22 cellular contexts compared by ENCODE assay signal in the genomic region with DNA sequence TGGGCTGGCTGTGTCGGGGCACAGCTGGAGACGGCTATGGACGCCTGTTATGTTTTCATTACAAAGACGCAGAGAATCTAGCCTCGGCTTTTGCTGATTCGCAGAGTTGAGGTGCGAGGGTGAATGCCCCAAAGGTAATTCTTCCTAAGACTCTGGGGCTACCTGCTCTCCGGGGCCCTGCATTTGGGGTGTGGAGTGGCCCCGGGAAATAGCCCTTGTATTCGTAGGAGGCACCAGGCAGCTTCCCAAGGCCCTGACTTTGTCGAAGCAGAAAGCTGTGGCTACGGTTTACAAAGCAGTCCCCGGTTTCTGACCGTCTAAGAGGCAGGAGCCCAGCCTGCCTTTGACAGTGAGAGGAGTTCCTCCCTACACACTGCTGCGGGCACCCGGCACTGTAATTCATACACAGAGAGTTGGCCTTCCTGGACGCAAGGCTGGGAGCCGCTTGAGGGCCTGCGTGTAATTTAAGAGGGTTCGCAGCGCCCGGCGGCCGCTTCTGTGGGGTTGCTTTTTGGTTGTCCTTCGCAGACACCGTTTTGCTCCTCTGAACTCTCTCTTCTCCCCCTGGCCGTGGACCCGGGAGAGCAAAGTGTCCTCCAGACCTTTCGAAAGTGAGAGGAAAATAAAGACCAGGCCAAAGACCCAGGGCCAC. TPM values are rescaled to one million over a fixed set of nuclear protein-coding genes. Genes with fewer than 3 reads are reported as not detected.
DNase-seq lines count a peak whose midpoint lies in the region; ATAC-seq, FAIRE-seq and TF ChIP-seq lines count a peak whose summit lies in the region.
"Had no signal": no experiment of that assay in that cellular context is flagged by ENCODE, and none has a peak within 500 bp of the region (broad histone marks: within the 10 kb centered on the region; RNA-seq: fewer than 3 reads in every experiment).

No MANE protein-coding gene starts in this region.

- no peaks in the 10 kb centered on the region for H3K79me1 ChIP-seq in H1 (ENCODE audit: low read depth, low read length)

- H3K27ac ChIP-seq in GM23338 (ENCODE audit: low read depth) (no peak overlapping the region), H1 (ENCODE audit: low read depth, low read length) (no peak overlapping the region), neural cell (ENCODE audit: low read length) (no peak overlapping the region), ovary (no peak overlapping the region)
- H3K27ac ChIP-seq: KMS-11 had no signal

- H2AK5ac ChIP-seq in H1 (ENCODE audit: low read depth, low read length): 0 out of 2 replicates have a peak overlapping the region, but pooled peaks have one; percentile 24

- TF ChIP-seq POLR2A in H1 (IDR thresholded peaks at IDR 0.05; ENCODE audit: control extremely low read depth in 1 of 2, low read depth in 2 of 2, low read length in 2 of 2) (no peak), ovary (IDR thresholded peaks at IDR 0.05) (no peak)

- H2BK5ac ChIP-seq in H1 (ENCODE audit: low read depth, low read length): no peak overlapping the region

- H2BK12ac ChIP-seq in H1 (ENCODE audit: low read depth, low read length): no peak overlapping the region

- H3K4me2 ChIP-seq in GM23338: peak overlapping the region; percentile 73
- H3K4me2 ChIP-seq in H1 (ENCODE audit: insufficient read depth in 1 of 2, low read depth in 2 of 2, low read length in 2 of 2): peak overlapping the region; percentile 47 to 79; a peak in 3 of 4 replicates
- H3K4me2 ChIP-seq in neural cell (ENCODE audit: low read length): no peak overlapping the region
- H3K4me2 ChIP-seq: KMS-11 had no signal

- H2BK15ac ChIP-seq in H1 (ENCODE audit: low read length): no peak overlapping the region

- POLR2A ChIA-PET in H1 (lab: Charles Lee; ENCODE audit: partially characterized antibody): no interaction called here

- peaks cover 33% of the 10 kb centered on the region for H3K36me3 Mint-ChIP-seq in GM23338 (ENCODE audit: low read depth)
- H3K36me3 Mint-ChIP-seq in activated T-helper 17 cell treated with anti-CD3 and anti-CD28 coated beads, Interleukin-2, amount 50 U/mL, for 72 hours (ENCODE audit: low read depth): no peaks in the 10 kb centered on the region
- H3K36me3 Mint-ChIP-seq: CD4-positive, CD25-positive, alpha-beta regulatory T cell had no signal

- H3K23me2 ChIP-seq in H1 (ENCODE audit: low read depth, low read length): no peaks in the 10 kb centered on the region; the same call in 1 of the 2 replicates

- H3K4me1 ChIP-seq in GM23338 (ENCODE audit: insufficient read depth) (peaks cover 36% of the 10 kb centered on the region), H1 (replicated peaks in 1 of 4; ENCODE audit: control insufficient read depth in 3 of 4, insufficient read depth in 4 of 4, low read length in 3 of 4) (peaks cover 15 to 33% (median 18%) of the 10 kb centered on the region in 4 experiments), ovary (ENCODE audit: insufficient read depth) (no peaks in the 10 kb centered on the region)

- no peak overlapping the region for H4K5ac ChIP-seq in H1 (ENCODE audit: insufficient read length, low read depth, low read length)

- no peak for FAIRE-seq in H1 (lab: Jason Lieb, UNC)
- FAIRE-seq: GM19239, HepG2, RCC 7860 had no signal

- no peak overlapping the region for H3K4me3 Mint-ChIP-seq in GM23338
- H3K4me3 Mint-ChIP-seq in activated T-helper 17 cell treated with anti-CD3 and anti-CD28 coated beads, Interleukin-2, amount 50 U/mL, for 72 hours: no peak overlapping the region
- H3K4me3 Mint-ChIP-seq: CD4-positive, CD25-positive, alpha-beta regulatory T cell had no signal

- H3F3A ChIP-seq in GM23338 (replicated peaks; ENCODE audit: low read depth): peaks cover 24% of the 10 kb centered on the region
- no peaks in the 10 kb centered on the region for H3F3A ChIP-seq in neural cell (ENCODE audit: insufficient read depth, low read length, poor library complexity, severe bottlenecking)

- TF ChIP-seq CTCF in AG10803 (conservative IDR thresholded peaks at IDR 0.05; ENCODE audit: low read length): no peak
- no peak for TF ChIP-seq CTCF in GM23338 (conservative IDR thresholded peaks at IDR 0.05; ENCODE audit: low read depth in 2 of 2)
- TF ChIP-seq CTCF in H1 (IDR thresholded peaks at IDR 0.05; ENCODE audit: control extremely low read depth in 1 of 3, insufficient read depth in 1 of 3, low read depth in 1 of 3, low read length in 3 of 3): no peak
- no peak for TF ChIP-seq CTCF in neural cell (IDR thresholded peaks at IDR 0.05; ENCODE audit: poor library complexity, severe bottlenecking)
- TF ChIP-seq CTCF in ovary (IDR thresholded peaks at IDR 0.05): no peak
- TF ChIP-seq CTCF in omental fat pad (IDR thresholded peaks at IDR 0.05): no peak

- peaks cover 63% of the 10 kb centered on the region for H3K27me3 Mint-ChIP-seq in GM23338 (ENCODE audit: insufficient read depth, low read depth, poor library complexity)
- peaks cover 50% of the 10 kb centered on the region for H3K27me3 Mint-ChIP-seq in activated T-helper 17 cell treated with anti-CD3 and anti-CD28 coated beads, Interleukin-2, amount 50 U/mL, for 72 hours

- no peaks in the 10 kb centered on the region for H3K79me2 ChIP-seq in GM23338 (replicated peaks; ENCODE audit: insufficient read depth)
- H3K79me2 ChIP-seq in H1 (ENCODE audit: control insufficient read depth in 1 of 2, insufficient read depth in 2 of 2, low read length in 2 of 2): no peaks in the 10 kb centered on the region
- no peaks in the 10 kb centered on the region for H3K79me2 ChIP-seq in neural cell (replicated peaks; ENCODE audit: insufficient read depth, low read length)

- H2AFZ ChIP-seq in GM23338: no peak overlapping the region
- no peak overlapping the region for H2AFZ ChIP-seq in H1 (ENCODE audit: low read length)
- no peak overlapping the region for H2AFZ ChIP-seq in neural cell (ENCODE audit: low read depth, low read length)

- 4% methylated on average over 29 of the region's 29 CpGs; no CpG with 5 or more reads in 1 of the 2 experiments for WGBS in H1 (ENCODE audit: extremely low coverage in 1 of 2, insufficient coverage in 1 of 2, insufficient read length in 1 of 2, insufficient replicate concordance in 2 of 2, low coverage in 1 of 2, low lambda C conversion rate in 2 of 2, missing lambda C conversion rate in 1 of 2), 2 experiments
- 0 to 3% (median 1%) methylated on average over 25 to 29 of the region's 29 CpGs for WGBS in ovary, 3 donors

- peak overlapping the region; percentile 39 for H3K4me3 ChIP-seq in AG10803 (ENCODE audit: low read length)
- H3K4me3 ChIP-seq in GM23338: peak overlapping the region; percentile 46
- peak overlapping the region in 2 of 4 experiments; percentile 1 to 38; a peak in 2 of 8 replicates for H3K4me3 ChIP-seq in H1 (ENCODE audit: extremely low read depth in 1 of 4, insufficient read depth in 2 of 4, low read depth in 3 of 4, low read length in 4 of 4)
- no peak overlapping the region for H3K4me3 ChIP-seq in neural cell (ENCODE audit: low read length)
- H3K4me3 ChIP-seq in ovary: no peak overlapping the region

- H3K14ac ChIP-seq in H1 (ENCODE audit: insufficient read length): no peak overlapping the region

- no peak overlapping the region for H4K8ac ChIP-seq in H1 (ENCODE audit: extremely low read depth, insufficient read depth, low read length)

- no peaks in the 10 kb centered on the region for H3K36me3 ChIP-seq in GM23338 (ENCODE audit: insufficient read depth)
- peaks cover 0 to 8% (median 0%) of the 10 kb centered on the region in 4 experiments; a peak in 1 of 8 replicates for H3K36me3 ChIP-seq in H1 (ENCODE audit: control insufficient read depth in 2 of 4, insufficient read depth in 4 of 4, low read length in 3 of 4)
- no peaks in the 10 kb centered on the region for H3K36me3 ChIP-seq in neural cell (ENCODE audit: insufficient read depth, low read length)
- no peaks in the 10 kb centered on the region for H3K36me3 ChIP-seq in ovary

- no peak overlapping the region for H2BK20ac ChIP-seq in H1 (ENCODE audit: low read length)

- H3K4me1 Mint-ChIP-seq in GM23338: peaks cover 2% of the 10 kb centered on the region; the same call in 1 of the 3 replicates
- peaks cover 12% of the 10 kb centered on the region for H3K4me1 Mint-ChIP-seq in activated T-helper 17 cell treated with anti-CD3 and anti-CD28 coated beads, Interleukin-2, amount 50 U/mL, for 72 hours

- peaks cover 15% of the 10 kb centered on the region; the same call in 1 of the 2 replicates for H4K20me1 ChIP-seq in GM23338 (replicated peaks; ENCODE audit: insufficient read depth)
- peaks cover 2 to 7% of the 10 kb centered on the region in 2 experiments for H4K20me1 ChIP-seq in H1 (replicated peaks in 1 of 2; ENCODE audit: control insufficient read depth in 1 of 2, insufficient read depth in 2 of 2, low read length in 2 of 2)
- H4K20me1 ChIP-seq in neural cell (ENCODE audit: insufficient read depth): no peaks in the 10 kb centered on the region

- DNase-seq in AG10803 (ENCODE audit: low read depth) (no peak), GM23338 (ENCODE audit: low spot score) (peak; percentile 66), H1 (ENCODE audit: low read depth in 1 of 2, low spot score in 2 of 2) (peak in 1 of 2 experiments; percentile 50), ovary (no peak), omental fat pad (ENCODE audit: low spot score) (no peak)
- DNase-seq: AML-193; CD4-positive, CD25-positive, alpha-beta regulatory T cell; GF-D8; NCI-H1105 treated with DMSO at 0.1 percent for 48 hours; NCI-H187 treated with DMSO at 0.1 percent for 48 hours; NCI-H2171; NCI-H774 had no signal

- peak overlapping the region; percentile 7 for H3K4ac ChIP-seq in H1 (replicated peaks; ENCODE audit: insufficient read length, low read depth, low read length)

- no peak overlapping the region for H3K27ac Mint-ChIP-seq in GM23338
- no peak overlapping the region for H3K27ac Mint-ChIP-seq in activated T-helper 17 cell treated with anti-CD3 and anti-CD28 coated beads, Interleukin-2, amount 50 U/mL, for 72 hours
- H3K27ac Mint-ChIP-seq: CD4-positive, CD25-positive, alpha-beta regulatory T cell had no signal

- no peak for TF ChIP-seq EP300 in H1 (IDR thresholded peaks at IDR 0.05; ENCODE audit: borderline replicate concordance in 1 of 2, low read depth in 2 of 2, low read length in 2 of 2)
- no peak for TF ChIP-seq EP300 in neural cell (conservative IDR thresholded peaks at IDR 0.05; ENCODE audit: poor library complexity, severe bottlenecking)
- TF ChIP-seq EP300 in ovary (IDR thresholded peaks at IDR 0.05): no peak

- intact Hi-C loops in ovary (cut with DNase I): no loop called here

- TF ChIP-seq RAD21 in H1 (IDR thresholded peaks at IDR 0.05 in 1 of 2, conservative IDR thresholded peaks at IDR 0.05 in 1 of 2; ENCODE audit: low read depth in 2 of 2, low read length in 2 of 2): no peak
- TF ChIP-seq RAD21 in neural cell (conservative IDR thresholded peaks at IDR 0.05): no peak

- H3K9me2 ChIP-seq in GM23338 (ENCODE audit: insufficient read depth): no peaks in the 10 kb centered on the region
- H3K9me2 ChIP-seq in neural cell (ENCODE audit: insufficient read depth, low read length): no peaks in the 10 kb centered on the region

- H3K27me3 ChIP-seq in GM23338 (ENCODE audit: insufficient read depth): peaks cover 98% of the 10 kb centered on the region
- H3K27me3 ChIP-seq in H1 (replicated peaks in 1 of 4; ENCODE audit: control insufficient read depth in 3 of 4, extremely low read depth in 1 of 4, insufficient read depth in 3 of 4, low read length in 3 of 4): peaks cover 72 to 91% (median 86%) of the 10 kb centered on the region in 4 experiments
- peaks cover 91% of the 10 kb centered on the region for H3K27me3 ChIP-seq in neural cell (ENCODE audit: insufficient read depth, low read depth, low read length)
- no peaks in the 10 kb centered on the region for H3K27me3 ChIP-seq in ovary

- H3K9me3 ChIP-seq in H1 (ENCODE audit: insufficient read depth in 2 of 2, low read depth in 1 of 2, low read length in 1 of 2) (no peaks in the 10 kb centered on the region; a peak in 1 of 4 replicates), neural cell (ENCODE audit: low read length) (no peaks in the 10 kb centered on the region), ovary (no peaks in the 10 kb centered on the region)

- H3K9me3 Mint-ChIP-seq in GM23338: peaks cover 80% of the 10 kb centered on the region
- H3K9me3 Mint-ChIP-seq in activated T-helper 17 cell treated with anti-CD3 and anti-CD28 coated beads, Interleukin-2, amount 50 U/mL, for 72 hours: peaks cover 3% of the 10 kb centered on the region

- H2BK120ac ChIP-seq in H1 (replicated peaks; ENCODE audit: low read depth, low read length): no peak overlapping the region

- H3K56ac ChIP-seq in H1 (replicated peaks; ENCODE audit: insufficient read length, low read depth, low read length): no peak overlapping the region

- CTCF ChIA-PET in H1 (lab: Charles Lee; ENCODE audit: partially characterized antibody): no interaction called here

- ATAC-seq in GM23338: peak; percentile 13
- no peak for ATAC-seq in activated T-helper 17 cell treated with anti-CD3 and anti-CD28 coated beads, Interleukin-2, amount 50 U/mL, for 72 hours (replicated peaks)
- no peak for ATAC-seq in HG02885 (IDR thresholded peaks at IDR 0.05; ENCODE audit: poor library complexity, unreplicated experiment)
- no peak for ATAC-seq in omental fat pad (ENCODE audit: low FRiP score)
- ATAC-seq: HepG2 had no signal

- no peak overlapping the region for H3K9ac ChIP-seq in H1 (replicated peaks in 1 of 4; ENCODE audit: extremely low read depth in 1 of 4, low read depth in 3 of 4, low read length in 3 of 4)
- H3K9ac ChIP-seq in neural cell (ENCODE audit: low read length): no peak overlapping the region
- H3K9ac ChIP-seq: KMS-11 had no signal

- peak overlapping the region; percentile 32; the same call in 1 of the 2 replicates for H3K18ac ChIP-seq in H1 (ENCODE audit: extremely low read depth, low read length)

- no peak overlapping the region for H4K91ac ChIP-seq in H1 (replicated peaks; ENCODE audit: insufficient read length, low read length)

- no peak overlapping the region for H3K23ac ChIP-seq in H1 (ENCODE audit: insufficient read length)

RNA-seq across cellular contexts. Expression of gene SHOX, which starts 1.9 kb away (rescaled TPM):
- not detected in 2 replicates for total RNA-seq in GM23338 (2014; rRNA removed; shearing (Covaris generic))
- 0.14 TPM in 1 of 2 replicates, not detected in the other for polyA plus RNA-seq in GM23338 (2016; fragmentation: Nextera tagmentation; extraction: Ambion mirVana)
- total RNA-seq in H1 (2021; fragmentation: NEBNext Ultra II Directional; extraction: Animal tissue kit (Norgen Biotek cat#: 25700)): 0.15 TPM in 1 of 2 replicates, not detected in the other
- polyA plus RNA-seq in H1 (2011; rRNA removed): 0.05 and 0.06 TPM in 2 replicates
- polyA plus RNA-seq in H1 (2011; cell fraction: cytosol; rRNA removed): 0.12 TPM
- 0.16 TPM for polyA plus RNA-seq in H1 (2011; cell fraction: nucleus; rRNA removed)
- polyA plus RNA-seq in H1 (2012, experiment 1 of 2): 0.06 to 0.09 TPM in 2 of 4 replicates, not detected in the others
- polyA plus RNA-seq in H1 (2012, experiment 2 of 2): not detected
- 0.02 TPM for polyA plus RNA-seq in H1 (2013, experiment 1 of 2)
- polyA plus RNA-seq in H1 (2013, experiment 2 of 2): not detected
- polyA minus RNA-seq in H1 (2011; rRNA and poly(A)+ RNA removed): 0.05 TPM in 1 of 2 replicates, not detected in the other
- polyA minus RNA-seq in H1 (2011; cell fraction: cytosol; rRNA and poly(A)+ RNA removed): not detected
- not detected for polyA minus RNA-seq in H1 (2011; cell fraction: nucleus; rRNA and poly(A)+ RNA removed)
- not detected in 2 replicates for polyA plus RNA-seq in neural cell
- not detected in 2 replicates for polyA minus RNA-seq in neural cell
- under 1 TPM in 1 of 7 donors, not detected in 6; 0.60 TPM for total RNA-seq in ovary
- not detected for polyA plus RNA-seq in ovary
- not detected for total RNA-seq in activated T-helper 17 cell treated with anti-CD3 and anti-CD28 coated beads, Interleukin-2, amount 50 U/mL, for 72 hours
- 1 to 10 TPM in 1 of 4 donors, not detected in 3; 1.9 TPM for total RNA-seq in omental fat pad
- total RNA-seq: A673; CD4-positive, CD25-positive, alpha-beta regulatory T cell; HepG2; MCF 10A; NCI-H460 had no signal
- polyA plus RNA-seq: CD4-positive, CD25-positive, alpha-beta regulatory T cell; HepG2 had no signal

Comparison
In these comparisons a context has a peak if more than half of its experiments do, and no peak if none do; other contexts are left out.
1. H3K4me3 ChIP-seq: peak in AG10803 (single experiment) and GM23338 (single experiment); none in neural cell (single experiment) and ovary (single experiment).